In the genomic region with DNA sequence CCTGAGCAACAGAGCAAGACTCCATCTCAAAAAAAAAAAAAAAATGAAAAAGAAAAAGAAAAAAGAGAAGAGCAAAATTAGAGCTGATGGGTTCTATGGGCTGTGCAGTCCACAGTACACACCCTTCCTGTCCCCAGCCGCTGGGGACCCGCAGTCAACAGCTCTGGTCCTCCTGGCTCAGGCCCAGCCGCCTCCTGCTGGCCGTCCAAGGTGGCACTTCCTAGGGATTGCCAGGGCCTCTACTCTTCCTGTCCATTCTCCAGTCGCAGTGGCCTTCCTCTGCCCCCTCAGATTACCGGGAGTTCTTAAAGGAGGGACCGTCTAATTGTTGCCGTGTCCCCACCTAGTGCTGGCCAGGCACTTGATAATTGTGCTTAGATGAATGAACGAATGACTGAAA, we compare ENCODE assay signal across 10 cellular contexts. TPM values are rescaled to one million over a fixed set of nuclear protein-coding genes. Genes with fewer than 3 reads are reported as not detected.
A peak's percentile ranks its signal among the peaks of the same experiment; 100 is the strongest.
DNase-seq lines count a peak whose midpoint lies in the region; ATAC-seq and TF ChIP-seq lines count a peak whose summit lies in the region.
"Had no signal": no experiment of that assay in that cellular context is flagged by ENCODE, and none has a peak within 500 bp of the region (broad histone marks: within the 10 kb centered on the region; RNA-seq: fewer than 3 reads in every experiment).

No MANE protein-coding gene starts in this region.

- 60 to 84% methylated on average over 1 to 7 of the region's 9 CpGs for WGBS in gastroesophageal sphincter (ENCODE audit: low coverage in 1 of 2), 2 donors

- no peak for TF ChIP-seq POLR2A in gastroesophageal sphincter (IDR thresholded peaks at IDR 0.05)

- peak in 2 of 4 experiments; percentile 17 to 30 for TF ChIP-seq CTCF in gastroesophageal sphincter (IDR thresholded peaks at IDR 0.05)

- no peak overlapping the region for H3K4me3 ChIP-seq in gastroesophageal sphincter

- no peaks in the 10 kb centered on the region for H3K9me3 ChIP-seq in gastroesophageal sphincter

- H3K27ac ChIP-seq in gastroesophageal sphincter: no peak overlapping the region

- H3K27me3 ChIP-seq in gastroesophageal sphincter: no peaks in the 10 kb centered on the region

- DNase-seq in 8988T (peak; percentile 71), SKM-1 (lab: John Stamatoyannopoulos, UW; ENCODE audit: unreplicated experiment) (peak; percentile 7), left ventricle myocardium superior (no peak), NCI-H446 treated with DMSO at 0.1 percent for 48 hours (lab: John Stamatoyannopoulos, UW) (no peak)
- DNase-seq: GF-D8, NCI-H345 had no signal

- intact Hi-C loops in left ventricle myocardium superior (cut with micrococcal nuclease): no loop called here

- H3K36me3 ChIP-seq in gastroesophageal sphincter: no peaks in the 10 kb centered on the region

- no peaks in the 10 kb centered on the region for H3K4me1 ChIP-seq in gastroesophageal sphincter

- no peak for TF ChIP-seq EP300 in gastroesophageal sphincter (IDR thresholded peaks at IDR 0.05)

- peak; percentile 62 for ATAC-seq in GM18867 (IDR thresholded peaks at IDR 0.05; ENCODE audit: unreplicated experiment)
- ATAC-seq in left ventricle myocardium superior: peak; percentile 58
- no peak for ATAC-seq in HG03460 (IDR thresholded peaks at IDR 0.05; ENCODE audit: unreplicated experiment)
- no peak for ATAC-seq in gastroesophageal sphincter
- ATAC-seq in HG02588 (IDR thresholded peaks at IDR 0.05; ENCODE audit: unreplicated experiment): no peak

RNA-seq across cellular contexts. Expression of a gene that starts 41.7 kb away (rescaled TPM):
- total RNA-seq in left ventricle myocardium superior (19.4 TPM), gastroesophageal sphincter (1 to 10 TPM; 6.6 to 8.4 (median 7.6) TPM)

Comparison
In these comparisons a context has a peak if more than half of its experiments do, and no peak if none do; other contexts are left out.
1. DNase-seq: peak in 8988T (single experiment) and SKM-1 (single experiment); none in left ventricle myocardium superior (single experiment) and NCI-H446 treated with DMSO at 0.1 percent for 48 hours (single experiment).
2. ATAC-seq: peak in GM18867 (single experiment) and left ventricle myocardium superior (single experiment); none in HG03460 (single experiment), gastroesophageal sphincter (single experiment) and HG02588 (single experiment).